ENCODE assay signal across 20 cellular contexts in genomic region chr18:22946841-22947240, GRCh38. TPM values are rescaled to one million over a fixed set of nuclear protein-coding genes. Genes with fewer than 3 reads are reported as not detected.
DNase-seq lines count a peak whose midpoint lies in the region; ATAC-seq, FAIRE-seq and TF ChIP-seq lines count a peak whose summit lies in the region.
"Had no signal": no experiment of that assay in that cellular context is flagged by ENCODE, and none has a peak within 500 bp of the region (broad histone marks: within the 10 kb centered on the region; RNA-seq: fewer than 3 reads in every experiment).

No MANE protein-coding gene starts in this region.

- POLR2A ChIA-PET in IMR-90 (lab: Charles Lee; ENCODE audit: unreplicated experiment) = no interaction called here

- H3K27ac Mint-ChIP-seq in stimulated activated effector memory CD8-positive, alpha-beta T cell treated with anti-CD3 and anti-CD28 coated beads, Interleukin-12 subunit alpha, Interleukin-12 subunit beta, amount 100 ng/mL, for 72 hours = no peak overlapping the region
- H3K27ac Mint-ChIP-seq: CD4-positive, alpha-beta memory T cell; H9; IgD-negative memory B cell had no signal

- H3K4me3 ChIP-seq in IMR-90 (ENCODE audit: insufficient read depth, low read depth, low read length) = no peak overlapping the region

- no peak overlapping the region for H3K4ac ChIP-seq in IMR-90 (ENCODE audit: low read depth, low read length)

- no peak overlapping the region for H4K5ac ChIP-seq in IMR-90 (ENCODE audit: low read depth, low read length)

- no peak overlapping the region for H3K14ac ChIP-seq in IMR-90 (replicated peaks; ENCODE audit: low read depth, low read length)

- H3K4me2 ChIP-seq in IMR-90 (ENCODE audit: low read depth, low read length) = no peak overlapping the region

- H2BK15ac ChIP-seq in IMR-90 (ENCODE audit: low read depth, low read length) = no peak overlapping the region

- no CpG with 5 or more reads among the region's 2 CpGs for WGBS in IMR-90 (ENCODE audit: extremely low coverage in 2 of 2, insufficient read length in 1 of 2), 2 experiments

- H3K27ac ChIP-seq in IMR-90 (ENCODE audit: insufficient read depth, low read length) = no peak overlapping the region

- H3K27me3 ChIP-seq in IMR-90 (ENCODE audit: control insufficient read depth, insufficient read depth, low read length) = no peaks in the 10 kb centered on the region
- H3K27me3 ChIP-seq: BE2C had no signal

- no peak overlapping the region for H2BK5ac ChIP-seq in IMR-90 (ENCODE audit: low read depth, low read length, poor library complexity, severe bottlenecking)

- dilution Hi-C loops in IMR-90 (cut with HindIII; ENCODE audit: low sequenced_read_pairs, unreplicated experiment) = no loop called here

- no peak overlapping the region for H4K91ac ChIP-seq in IMR-90 (ENCODE audit: insufficient read depth, low read depth, low read length)

- H2AFZ ChIP-seq in IMR-90 (replicated peaks; ENCODE audit: low read length, poor library complexity) = no peak overlapping the region

- ATAC-seq in IMR-90 (ENCODE audit: low read depth) = no peak; the same call in 1 of the 2 replicates
- no peak for ATAC-seq in GM18873 (IDR thresholded peaks at IDR 0.05; ENCODE audit: low FRiP score, unreplicated experiment)
- ATAC-seq in stimulated activated effector memory CD8-positive, alpha-beta T cell treated with anti-CD3 and anti-CD28 coated beads, Interleukin-12 subunit alpha, Interleukin-12 subunit beta, amount 100 ng/mL, for 72 hours = no peak
- ATAC-seq in GM18519 (IDR thresholded peaks at IDR 0.05; ENCODE audit: low FRiP score, unreplicated experiment) = no peak
- ATAC-seq: Panc1 had no signal

- no peak for TF ChIP-seq POLR2A in IMR-90 (IDR thresholded peaks at IDR 0.05; ENCODE audit: low read depth, low read length)

- H2AK5ac ChIP-seq in IMR-90 (ENCODE audit: low read depth, low read length) = no peak overlapping the region

- H3K23ac ChIP-seq in IMR-90 (ENCODE audit: low read depth, low read length) = no peak overlapping the region

- peaks cover 63% of the 10 kb centered on the region for H3K36me3 Mint-ChIP-seq in stimulated activated effector memory CD8-positive, alpha-beta T cell treated with anti-CD3 and anti-CD28 coated beads, Interleukin-12 subunit alpha, Interleukin-12 subunit beta, amount 100 ng/mL, for 72 hours
- H3K36me3 Mint-ChIP-seq: CD4-positive, alpha-beta memory T cell had no signal

- no peaks in the 10 kb centered on the region for H3K9me1 ChIP-seq in IMR-90 (ENCODE audit: insufficient read depth, low read length)

- H3K9ac ChIP-seq in IMR-90 (ENCODE audit: low read depth, low read length) = no peak overlapping the region

- no peak overlapping the region for H4K8ac ChIP-seq in IMR-90 (ENCODE audit: low read depth in 2 of 2, low read length in 2 of 2)

- H3K56ac ChIP-seq in IMR-90 (ENCODE audit: extremely low read depth, insufficient read depth, low read length) = no peak overlapping the region

- no TSS peak for BruUV-seq in IMR-90 (replicated peaks; lab: Mats Ljungman, UMichigan)

- DNase-seq in D721Med (ENCODE audit: insufficient read length, low spot score) (no peak), IMR-90 (peak; percentile 16), superior temporal gyrus (ENCODE audit: extremely low spot score) (peak; percentile 34)
- no peak for DNase-seq in stimulated activated effector memory CD8-positive, alpha-beta T cell treated with anti-CD3 and anti-CD28 coated beads, Interleukin-12 subunit alpha, Interleukin-12 subunit beta, amount 100 ng/mL, for 72 hours (ENCODE audit: low spot score in 2 of 2)
- DNase-seq: BE2C; Calu3; CD4-positive, alpha-beta memory T cell; DMS79; H9; NCI-H1105 treated with DMSO at 0.1 percent for 48 hours; NCI-H1694 treated with DMSO at 0.1 percent for 48 hours; NCI-H2107; NCI-H2227 treated with DMSO at 0.1 percent for 48 hours; NCI-H524 had no signal

- no peak overlapping the region for H2AK9ac ChIP-seq in IMR-90 (replicated peaks; ENCODE audit: low read depth, low read length, poor library complexity)

- H3K36me3 ChIP-seq in IMR-90 (ENCODE audit: control insufficient read depth, insufficient read depth, low read length) = peaks cover 4% of the 10 kb centered on the region

- H3K79me1 ChIP-seq in IMR-90 (ENCODE audit: low read depth in 1 of 2, low read length in 2 of 2) = peaks cover 7 to 9% of the 10 kb centered on the region in 2 experiments

- in situ Hi-C loops in IMR-90 (cut with MboI; ENCODE audit: low sequenced_read_pairs) = no loop called here

- no peaks in the 10 kb centered on the region for H3K9me3 ChIP-seq in IMR-90 (ENCODE audit: control insufficient read depth, insufficient read depth, low read length)
- H3K9me3 ChIP-seq: BE2C had no signal

- no peaks in the 10 kb centered on the region for H3K4me1 ChIP-seq in IMR-90 (ENCODE audit: control insufficient read depth, insufficient read depth, low read length)
- H3K4me1 ChIP-seq: BE2C had no signal

- no peak overlapping the region for H2BK120ac ChIP-seq in IMR-90 (ENCODE audit: low read depth, low read length)

- H3K4me3 Mint-ChIP-seq in stimulated activated effector memory CD8-positive, alpha-beta T cell treated with anti-CD3 and anti-CD28 coated beads, Interleukin-12 subunit alpha, Interleukin-12 subunit beta, amount 100 ng/mL, for 72 hours = no peak overlapping the region
- H3K4me3 Mint-ChIP-seq: CD4-positive, alpha-beta memory T cell; H9; IgD-negative memory B cell had no signal

- FAIRE-seq in D721Med (lab: Jason Lieb, UNC) (peak; percentile 91), endometrium (lab: Jason Lieb, UNC) (peak; percentile 8)
- FAIRE-seq: GM12891 had no signal

- TF ChIP-seq CTCF in D721Med (IDR thresholded peaks at IDR 0.05; ENCODE audit: insufficient read depth, missing control alignments) (no peak), IMR-90 (conservative IDR thresholded peaks at IDR 0.05; ENCODE audit: low read depth, low read length) (no peak)

- no peaks in the 10 kb centered on the region for H3K4me1 Mint-ChIP-seq in stimulated activated effector memory CD8-positive, alpha-beta T cell treated with anti-CD3 and anti-CD28 coated beads, Interleukin-12 subunit alpha, Interleukin-12 subunit beta, amount 100 ng/mL, for 72 hours
- H3K4me1 Mint-ChIP-seq: CD4-positive, alpha-beta memory T cell had no signal

- no peak for TF ChIP-seq RAD21 in IMR-90 (IDR thresholded peaks at IDR 0.05; ENCODE audit: low read length)

- no peaks in the 10 kb centered on the region for H4K20me1 ChIP-seq in IMR-90 (ENCODE audit: insufficient read depth, low read length)

- no peak overlapping the region for H3K18ac ChIP-seq in IMR-90 (ENCODE audit: low read depth, low read length)

- H2BK20ac ChIP-seq in IMR-90 (ENCODE audit: low read depth, low read length) = no peak overlapping the region

- CTCF ChIA-PET in IMR-90 (lab: Yijun Ruan, JAX) = no interaction called here

- no peaks in the 10 kb centered on the region for H3K9me3 Mint-ChIP-seq in stimulated activated effector memory CD8-positive, alpha-beta T cell treated with anti-CD3 and anti-CD28 coated beads, Interleukin-12 subunit alpha, Interleukin-12 subunit beta, amount 100 ng/mL, for 72 hours
- H3K9me3 Mint-ChIP-seq: H9, IgD-negative memory B cell had no signal

- intact Hi-C loops in IMR-90 (cut with micrococcal nuclease) = no loop called here

TF ChIP-seq in IMR-90, 13 proteins besides CTCF, POLR2A, EP300 and RAD21:
- no peak for TF ChIP-seq NFE2L2 (IDR thresholded peaks at IDR 0.05; ENCODE audit: low read depth, low read length)
- no peak for TF ChIP-seq CHD1 (IDR thresholded peaks at IDR 0.05; ENCODE audit: low read depth, low read length)

RNA-seq across cellular contexts. Expression of gene RBBP8, which starts 13.7 kb away (rescaled TPM):
- 21.1 and 25.3 TPM in 2 replicates for total RNA-seq in IMR-90 (2012; rRNA removed)
- 10.8 and 12.0 TPM in 2 replicates for polyA plus RNA-seq in IMR-90 (2012; rRNA removed)
- 1.2 and 1.8 TPM in 2 replicates for polyA plus RNA-seq in IMR-90 (2012; cell fraction: cytosol; rRNA removed)
- 0.40 and 3.8 TPM in 2 replicates for polyA plus RNA-seq in IMR-90 (2012; cell fraction: nucleus; rRNA removed; ENCODE audit: low replicate concordance)

Comparison
In these comparisons a context has a peak if more than half of its experiments do, and no peak if none do; other contexts are left out.
1. DNase-seq: peak in IMR-90 (single experiment) and superior temporal gyrus (single experiment); none in D721Med (single experiment) and stimulated activated effector memory CD8-positive, alpha-beta T cell treated with anti-CD3 and anti-CD28 coated beads, Interleukin-12 subunit alpha, Interleukin-12 subunit beta, amount 100 ng/mL, for 72 hours (0 of 2).